16 cellular contexts compared by ENCODE assay signal in the genomic region with DNA sequence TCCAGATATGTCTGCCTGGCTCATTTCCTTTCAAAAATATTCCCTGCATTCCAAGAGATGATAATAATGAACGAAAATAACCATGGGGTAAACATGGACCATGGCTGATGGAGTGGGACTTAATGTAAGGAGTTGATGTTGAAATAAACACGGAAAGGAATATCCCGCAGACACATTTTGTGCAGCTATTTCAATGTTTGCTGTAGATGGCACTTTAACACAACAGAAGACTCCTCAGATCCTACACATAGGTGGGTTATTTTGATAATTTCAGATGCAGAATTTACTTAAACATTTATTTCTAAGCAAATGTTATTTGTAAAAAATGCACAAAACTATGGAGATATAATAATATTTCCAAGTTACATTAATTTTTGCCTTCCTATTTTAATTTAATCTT.
A peak's percentile ranks its signal among the peaks of the same experiment; 100 is the strongest.
DNase-seq lines count a peak whose midpoint lies in the region; FAIRE-seq and TF ChIP-seq lines count a peak whose summit lies in the region.
"Had no signal": no experiment of that assay in that cellular context is flagged by ENCODE, and none has a peak within 500 bp of the region (broad histone marks: within the 10 kb centered on the region; RNA-seq: fewer than 3 reads in every experiment).

No MANE protein-coding gene starts in this region.

- H3K27ac Mint-ChIP-seq in CD8-positive, alpha-beta memory T cell = no peak overlapping the region
- H3K27ac Mint-ChIP-seq: B cell; CD4-positive, alpha-beta T cell had no signal

- no peak overlapping the region for H2BK20ac ChIP-seq in H1 (ENCODE audit: low read length)

- no peak overlapping the region for H4K8ac ChIP-seq in H1 (ENCODE audit: extremely low read depth, insufficient read depth, low read length)

- CTCF ChIA-PET in H1 (lab: Charles Lee; ENCODE audit: partially characterized antibody) = interaction anchor here (0.9 to 1.7 kb wide), 4 partner anchors 11 to 169 kb away, joined by 3 to 4 read pairs (median 4); no protein-coding TSS in a partner anchor
- CTCF ChIA-PET in CD8-positive, alpha-beta memory T cell (lab: Charles Lee) = no interaction called here

- no peaks in the 10 kb centered on the region for H4K20me1 ChIP-seq in Karpas-422 (ENCODE audit: insufficient read depth, low read depth, low read length)
- H4K20me1 ChIP-seq in OCI-LY3 (ENCODE audit: insufficient read depth, low read length) = no peaks in the 10 kb centered on the region
- no peaks in the 10 kb centered on the region for H4K20me1 ChIP-seq in H1 (replicated peaks in 1 of 2; ENCODE audit: control insufficient read depth in 1 of 2, insufficient read depth in 2 of 2, low read length in 2 of 2)

- peak; percentile 44 to 55 for TF ChIP-seq RAD21 in H1 (IDR thresholded peaks at IDR 0.05 in 1 of 2, conservative IDR thresholded peaks at IDR 0.05 in 1 of 2; ENCODE audit: low read depth in 2 of 2, low read length in 2 of 2)

- H3K79me1 ChIP-seq in H1 (ENCODE audit: low read depth, low read length) = no peaks in the 10 kb centered on the region

- peak; percentile 73 for TF ChIP-seq CTCF in OCI-LY3 (IDR thresholded peaks at IDR 0.05; ENCODE audit: low read depth, low read length)
- TF ChIP-seq CTCF in H1 (IDR thresholded peaks at IDR 0.05; ENCODE audit: control extremely low read depth in 1 of 3, insufficient read depth in 1 of 3, low read depth in 1 of 3, low read length in 3 of 3) = peak in 1 of 3 experiments; percentile 5; a peak in 2 of 4 replicates
- no peak for TF ChIP-seq CTCF in esophagus squamous epithelium (IDR thresholded peaks at IDR 0.05)

- H2BK15ac ChIP-seq in H1 (ENCODE audit: low read length) = no peak overlapping the region

- H2AK5ac ChIP-seq in H1 (ENCODE audit: low read depth, low read length) = no peak overlapping the region

- H3K9me3 ChIP-seq in Karpas-422 (ENCODE audit: low read length) = no peaks in the 10 kb centered on the region
- H3K9me3 ChIP-seq in OCI-LY3 (ENCODE audit: insufficient read depth, low read length) = peaks cover 5% of the 10 kb centered on the region; the same call in 1 of the 2 replicates
- 0 out of 4 replicates have a peak, but pooled peaks cover 0 to 3% of the 10 kb centered on the region in 2 experiments for H3K9me3 ChIP-seq in H1 (ENCODE audit: insufficient read depth in 2 of 2, low read depth in 1 of 2, low read length in 1 of 2)
- no peaks in the 10 kb centered on the region for H3K9me3 ChIP-seq in esophagus squamous epithelium
- H3K9me3 ChIP-seq in CD8-positive, alpha-beta memory T cell (ENCODE audit: low read length) = no peaks in the 10 kb centered on the region
- H3K9me3 ChIP-seq: HAP-1 had no signal

- H3K36me3 Mint-ChIP-seq in CD8-positive, alpha-beta memory T cell = no peaks in the 10 kb centered on the region

- H3K4me1 Mint-ChIP-seq in CD8-positive, alpha-beta memory T cell = no peaks in the 10 kb centered on the region
- H3K4me1 Mint-ChIP-seq: B cell had no signal

- no peaks in the 10 kb centered on the region for H3K23me2 ChIP-seq in H1 (ENCODE audit: low read depth, low read length)

- H3K4me2 ChIP-seq in Karpas-422 (ENCODE audit: low read depth, low read length, poor library complexity, severe bottlenecking) (peak overlapping the region; percentile 69), OCI-LY3 (ENCODE audit: low read length) (no peak overlapping the region), H1 (ENCODE audit: insufficient read depth in 1 of 2, low read depth in 2 of 2, low read length in 2 of 2) (no peak overlapping the region)

- H4K5ac ChIP-seq in H1 (ENCODE audit: insufficient read length, low read depth, low read length) = no peak overlapping the region

- no peaks in the 10 kb centered on the region for H3K9me3 Mint-ChIP-seq in CD8-positive, alpha-beta memory T cell
- H3K9me3 Mint-ChIP-seq: CD4-positive, alpha-beta T cell had no signal

- H3K27ac ChIP-seq in Karpas-422 (ENCODE audit: low read length) (peak overlapping the region; percentile 96), OCI-LY3 (ENCODE audit: low read length) (no peak overlapping the region), H1 (ENCODE audit: low read depth, low read length) (no peak overlapping the region), esophagus squamous epithelium (no peak overlapping the region)
- H3K27ac ChIP-seq in CD8-positive, alpha-beta memory T cell (ENCODE audit: low read depth, low read length) = no peak overlapping the region
- H3K27ac ChIP-seq: GM23248 had no signal

- peaks cover 66% of the 10 kb centered on the region for H3K4me1 ChIP-seq in Karpas-422 (ENCODE audit: low read length)
- peaks cover 43% of the 10 kb centered on the region for H3K4me1 ChIP-seq in OCI-LY3 (ENCODE audit: low read length)
- H3K4me1 ChIP-seq in H1 (replicated peaks in 1 of 4; ENCODE audit: control insufficient read depth in 3 of 4, insufficient read depth in 4 of 4, low read length in 3 of 4) = no peaks in the 10 kb centered on the region
- H3K4me1 ChIP-seq in esophagus squamous epithelium = no peaks in the 10 kb centered on the region
- no peaks in the 10 kb centered on the region for H3K4me1 ChIP-seq in CD8-positive, alpha-beta memory T cell (ENCODE audit: insufficient read depth, low read length)

- intact Hi-C loops in esophagus squamous epithelium (cut with DNase I) = no loop called here

- TF ChIP-seq POLR2A in H1 (IDR thresholded peaks at IDR 0.05; ENCODE audit: control extremely low read depth in 1 of 2, low read depth in 2 of 2, low read length in 2 of 2) (no peak), esophagus squamous epithelium (IDR thresholded peaks at IDR 0.05) (no peak)

- no peak overlapping the region for H2BK12ac ChIP-seq in H1 (ENCODE audit: low read depth, low read length)

- H2BK120ac ChIP-seq in H1 (replicated peaks; ENCODE audit: low read depth, low read length) = no peak overlapping the region

- H3K56ac ChIP-seq in H1 (replicated peaks; ENCODE audit: insufficient read length, low read depth, low read length) = no peak overlapping the region

- H3K79me2 ChIP-seq in Karpas-422 (ENCODE audit: low read length) = no peaks in the 10 kb centered on the region
- H3K79me2 ChIP-seq in OCI-LY3 (ENCODE audit: low read length) = no peaks in the 10 kb centered on the region
- H3K79me2 ChIP-seq in H1 (ENCODE audit: control insufficient read depth in 1 of 2, insufficient read depth in 2 of 2, low read length in 2 of 2) = no peaks in the 10 kb centered on the region

- H3K27me3 ChIP-seq in Karpas-422 (ENCODE audit: low read length) = no peaks in the 10 kb centered on the region
- H3K27me3 ChIP-seq in OCI-LY3 (ENCODE audit: low read depth, low read length) = no peaks in the 10 kb centered on the region; the same call in 1 of the 2 replicates
- H3K27me3 ChIP-seq in H1 (replicated peaks in 1 of 4; ENCODE audit: control insufficient read depth in 3 of 4, extremely low read depth in 1 of 4, insufficient read depth in 3 of 4, low read length in 3 of 4) = no peaks in the 10 kb centered on the region
- H3K27me3 ChIP-seq in esophagus squamous epithelium = no peaks in the 10 kb centered on the region
- H3K27me3 ChIP-seq in CD8-positive, alpha-beta memory T cell (ENCODE audit: insufficient read depth, low read length, poor library complexity, severe bottlenecking) = no peaks in the 10 kb centered on the region

- H3K14ac ChIP-seq in H1 (ENCODE audit: insufficient read length) = no peak overlapping the region

- DNase-seq in Karpas-422 (no peak), H1 (ENCODE audit: low read depth in 1 of 2, low spot score in 2 of 2) (no peak), pulmonary artery endothelial cell (ENCODE audit: low read depth, low spot score) (peak; percentile 3), RCC 7860 (ENCODE audit: low spot score) (no peak), esophagus squamous epithelium (lab: John Stamatoyannopoulos, UW) (no peak)
- no peak for DNase-seq in CD8-positive, alpha-beta memory T cell
- DNase-seq: C1 segment of cervical spinal cord; CD4-positive, alpha-beta T cell; DMS79; GM23248 had no signal

- H3K9me2 ChIP-seq in Karpas-422 (replicated peaks; ENCODE audit: insufficient read depth, low read length) = no peaks in the 10 kb centered on the region

- POLR2A ChIA-PET in H1 (lab: Charles Lee; ENCODE audit: partially characterized antibody) = no interaction called here
- POLR2A ChIA-PET in CD8-positive, alpha-beta memory T cell (lab: Charles Lee) = no interaction called here

- H3K18ac ChIP-seq in H1 (ENCODE audit: extremely low read depth, low read length) = no peak overlapping the region

- no peaks in the 10 kb centered on the region for H3K36me3 ChIP-seq in Karpas-422 (ENCODE audit: insufficient read depth, low read length)
- peaks cover 5% of the 10 kb centered on the region for H3K36me3 ChIP-seq in OCI-LY3 (replicated peaks; ENCODE audit: low read depth, low read length)
- no peaks in the 10 kb centered on the region; a peak in 1 of 8 replicates for H3K36me3 ChIP-seq in H1 (ENCODE audit: control insufficient read depth in 2 of 4, insufficient read depth in 4 of 4, low read length in 3 of 4)
- H3K36me3 ChIP-seq in esophagus squamous epithelium = no peaks in the 10 kb centered on the region
- no peaks in the 10 kb centered on the region for H3K36me3 ChIP-seq in CD8-positive, alpha-beta memory T cell (ENCODE audit: insufficient read depth, low read length)
- H3K36me3 ChIP-seq: HAP-1 had no signal

- H3K4me3 ChIP-seq in Karpas-422 (ENCODE audit: low read length) (peak overlapping the region; percentile 31), OCI-LY3 (ENCODE audit: low read length) (no peak overlapping the region), H1 (ENCODE audit: extremely low read depth in 1 of 4, insufficient read depth in 2 of 4, low read depth in 3 of 4, low read length in 4 of 4) (no peak overlapping the region), esophagus squamous epithelium (no peak overlapping the region)
- H3K4me3 ChIP-seq in CD8-positive, alpha-beta memory T cell (ENCODE audit: low read length) = no peak overlapping the region
- H3K4me3 ChIP-seq: GM12878, GM23248, HAP-1 had no signal

- H4K91ac ChIP-seq in H1 (replicated peaks; ENCODE audit: insufficient read length, low read length) = no peak overlapping the region

- H3K27me3 Mint-ChIP-seq in CD8-positive, alpha-beta memory T cell = peaks cover 2 to 11% of the 10 kb centered on the region in 2 donors
- H3K27me3 Mint-ChIP-seq: B cell had no signal

- H2AFZ ChIP-seq in Karpas-422 (ENCODE audit: low read length) = no peak overlapping the region
- no peak overlapping the region for H2AFZ ChIP-seq in OCI-LY3 (ENCODE audit: low read depth, low read length)
- H2AFZ ChIP-seq in H1 (ENCODE audit: low read length) = no peak overlapping the region
- H2AFZ ChIP-seq: GM23248 had no signal

- TF ChIP-seq EP300 in H1 (IDR thresholded peaks at IDR 0.05; ENCODE audit: borderline replicate concordance in 1 of 2, low read depth in 2 of 2, low read length in 2 of 2) = no peak

- H2BK5ac ChIP-seq in H1 (ENCODE audit: low read depth, low read length) = no peak overlapping the region

- 88% methylated on average over 3 of the region's 3 CpGs; no CpG with 5 or more reads in 1 of the 2 experiments for WGBS in H1 (ENCODE audit: extremely low coverage in 1 of 2, insufficient coverage in 1 of 2, insufficient read length in 1 of 2, insufficient replicate concordance in 2 of 2, low coverage in 1 of 2, low lambda C conversion rate in 2 of 2, missing lambda C conversion rate in 1 of 2), 2 experiments
- WGBS in esophagus squamous epithelium, 2 donors = 64 to 66% methylated on average over 3 of the region's 3 CpGs

- peak; percentile 63 for FAIRE-seq in H1 (lab: Jason Lieb, UNC)
- no peak for FAIRE-seq in RCC 7860 (lab: Jason Lieb, UNC)
- FAIRE-seq: A204.1, GM12878, GM18507 had no signal

- H3K23ac ChIP-seq in H1 (ENCODE audit: insufficient read length) = no peak overlapping the region

- H3K4ac ChIP-seq in H1 (replicated peaks; ENCODE audit: insufficient read length, low read depth, low read length) = no peak overlapping the region

- no peak overlapping the region for H3K4me3 Mint-ChIP-seq in CD8-positive, alpha-beta memory T cell
- H3K4me3 Mint-ChIP-seq: B cell; CD4-positive, alpha-beta T cell had no signal

- peak overlapping the region; percentile 28 for H3K9ac ChIP-seq in Karpas-422 (ENCODE audit: low read length)
- H3K9ac ChIP-seq in OCI-LY3 (ENCODE audit: low read length) = no peak overlapping the region
- H3K9ac ChIP-seq in H1 (replicated peaks in 1 of 4; ENCODE audit: extremely low read depth in 1 of 4, low read depth in 3 of 4, low read length in 3 of 4) = no peak overlapping the region
- H3K9ac ChIP-seq: GM23248 had no signal
